ENCODE assay signal across 17 cellular contexts in genomic region chr4:174444390-174444789, GRCh38.
"Had no signal": no experiment of that assay in that cellular context is flagged by ENCODE, and none has a peak within 500 bp of the region (broad histone marks: within the 10 kb centered on the region; RNA-seq: fewer than 3 reads in every experiment).

No MANE protein-coding gene starts in this region.

- H3K4me1 Mint-ChIP-seq: neural crest cell had no signal

- H3K9me3 Mint-ChIP-seq: neural crest cell had no signal

- H3K4me3 Mint-ChIP-seq: naive thymus-derived CD8-positive, alpha-beta T cell; neural crest cell had no signal

- H3K36me3 Mint-ChIP-seq: naive thymus-derived CD8-positive, alpha-beta T cell had no signal

- H3K27ac Mint-ChIP-seq: naive thymus-derived CD8-positive, alpha-beta T cell had no signal

- DNase-seq: effector CD4-positive, alpha-beta T cell; foreskin melanocyte; heart right ventricle; hypothalamus; islet precursor cell; mammary epithelial cell; mucosa of descending colon; naive thymus-derived CD8-positive, alpha-beta T cell; posterior cingulate gyrus; right cardiac atrium; stimulated activated CD4-positive, alpha-beta T cell treated with anti-CD3 and anti-CD28 coated beads, Interleukin-2, amount 100 ng/mL, for 48 hours; stimulated activated naive CD4-positive, alpha-beta T cell treated with Interleukin-2 at 50 U/mL for 16 hours; tibial artery; upper lobe of left lung; uterus had no signal

- ATAC-seq: heart right ventricle; left lobe of liver; mucosa of descending colon; naive thymus-derived CD8-positive, alpha-beta T cell; right cardiac atrium had no signal
